8 cellular contexts compared by ENCODE assay signal in the genomic region with DNA sequence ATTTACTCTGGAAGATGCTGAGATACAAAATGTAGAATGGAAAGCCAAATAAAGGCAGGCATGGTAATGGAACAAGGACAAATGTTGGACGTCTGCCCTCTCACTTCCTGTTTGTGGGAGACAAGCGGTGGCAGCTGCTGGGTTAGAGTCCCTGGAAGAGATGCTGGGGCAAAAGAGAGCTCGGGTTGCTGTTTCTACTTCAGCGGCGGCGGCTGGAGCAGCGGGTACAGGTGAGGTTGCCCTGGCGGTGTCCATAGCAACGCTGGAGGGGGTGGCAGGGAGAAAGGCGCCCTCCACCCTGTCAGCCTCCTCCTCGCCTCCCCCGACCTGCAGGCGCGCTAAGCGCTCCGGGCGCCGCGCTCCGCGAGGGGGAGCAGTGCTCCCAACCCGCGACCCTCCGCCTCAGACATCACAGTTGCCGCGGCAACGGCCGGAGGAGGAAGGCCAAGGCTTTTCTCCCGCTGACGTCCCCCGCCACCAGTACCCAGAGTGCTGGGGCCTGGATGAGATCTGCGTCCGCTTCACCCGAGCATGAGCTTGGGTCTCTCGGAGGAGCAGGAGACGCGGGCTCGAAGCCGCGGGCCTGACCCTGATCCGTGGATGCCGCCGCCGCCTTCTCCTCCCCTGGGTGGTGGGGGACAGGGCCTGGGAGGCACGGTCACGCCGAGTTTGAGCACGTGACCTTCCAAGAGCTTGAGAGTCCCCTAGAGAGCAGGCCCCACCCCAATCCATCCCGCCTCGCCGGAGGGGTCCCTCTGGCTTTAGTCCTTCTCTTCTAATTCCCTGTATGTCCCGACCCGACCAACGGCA.
DNase-seq lines count a peak whose midpoint lies in the region; ATAC-seq, FAIRE-seq and TF ChIP-seq lines count a peak whose summit lies in the region.

No MANE protein-coding gene starts in this region.

- no peak for FAIRE-seq in H54 (lab: Jason Lieb, UNC)

- no peaks in the 10 kb centered on the region for H3K4me1 ChIP-seq in right cardiac atrium (ENCODE audit: control insufficient read depth, insufficient read depth, low read length)
- H3K4me1 ChIP-seq in psoas muscle = no peaks in the 10 kb centered on the region

- H3K27ac Mint-ChIP-seq in activated CD8-positive, alpha-beta T cell treated with anti-CD3 and anti-CD28 coated beads, Interleukin-2, amount 10 ng/mL, durations not matched to agents 7 days and 5 days = no peak overlapping the region

- no peak for TF ChIP-seq POLR2A in H54 (IDR thresholded peaks at IDR 0.05; ENCODE audit: low read depth, low read length)

- peak; percentile 7 for TF ChIP-seq CTCF in psoas muscle (IDR thresholded peaks at IDR 0.05)

- no peaks in the 10 kb centered on the region for H3K36me3 ChIP-seq in psoas muscle (ENCODE audit: insufficient read depth in 1 of 2, low read depth in 1 of 2)

- CTCF ChIA-PET in activated CD8-positive, alpha-beta T cell treated with anti-CD3 and anti-CD28 coated beads, Interleukin-2, amount 10 ng/mL, durations not matched to agents 7 days and 5 days (lab: Charles Lee) = no interaction called here

- ATAC-seq in activated CD8-positive, alpha-beta T cell treated with anti-CD3 and anti-CD28 coated beads, Interleukin-2, amount 10 ng/mL, durations not matched to agents 7 days and 5 days = peak; percentile 19
- ATAC-seq in right cardiac atrium = peak; percentile 33 to 40
- peak; percentile 24 to 44 (median 33) for ATAC-seq in psoas muscle
- no peak for ATAC-seq in esophagus mucosa
- ATAC-seq in HG03159 (IDR thresholded peaks at IDR 0.05; ENCODE audit: unreplicated experiment) = no peak

- H3K9me3 Mint-ChIP-seq in activated CD8-positive, alpha-beta T cell treated with anti-CD3 and anti-CD28 coated beads, Interleukin-2, amount 10 ng/mL, durations not matched to agents 7 days and 5 days (ENCODE audit: insufficient read depth) = no peaks in the 10 kb centered on the region

- H3K36me3 Mint-ChIP-seq in activated CD8-positive, alpha-beta T cell treated with anti-CD3 and anti-CD28 coated beads, Interleukin-2, amount 10 ng/mL, durations not matched to agents 7 days and 5 days (ENCODE audit: low read depth) = no peaks in the 10 kb centered on the region

- no peaks in the 10 kb centered on the region for H3K9me3 ChIP-seq in right cardiac atrium (ENCODE audit: control insufficient read depth, low read length)
- no peaks in the 10 kb centered on the region for H3K9me3 ChIP-seq in psoas muscle

- intact Hi-C loops in right cardiac atrium (cut with DNase I) = no loop called here
- intact Hi-C loops in psoas muscle (cut with DNase I) = no loop called here

- POLR2A ChIA-PET in activated CD8-positive, alpha-beta T cell treated with anti-CD3 and anti-CD28 coated beads, Interleukin-2, amount 10 ng/mL, durations not matched to agents 7 days and 5 days (lab: Charles Lee) = no interaction called here

- no peak overlapping the region for H3K4me3 Mint-ChIP-seq in activated CD8-positive, alpha-beta T cell treated with anti-CD3 and anti-CD28 coated beads, Interleukin-2, amount 10 ng/mL, durations not matched to agents 7 days and 5 days

- H3K27ac ChIP-seq in right cardiac atrium (ENCODE audit: low read length) (no peak overlapping the region), psoas muscle (no peak overlapping the region)

- DNase-seq in COR-L47 (lab: John Stamatoyannopoulos, UW) = peak; percentile 99
- peak; percentile 6 for DNase-seq in M059J (ENCODE audit: low read depth)
- DNase-seq in activated CD8-positive, alpha-beta T cell treated with anti-CD3 and anti-CD28 coated beads, Interleukin-2, amount 10 ng/mL, durations not matched to agents 7 days and 5 days = no peak
- peak; percentile 13 to 55 (median 51) for DNase-seq in right cardiac atrium
- peak; percentile 10 to 48 for DNase-seq in psoas muscle
- no peak for DNase-seq in H54 (ENCODE audit: insufficient read length, low spot score)

- H3K27me3 Mint-ChIP-seq in activated CD8-positive, alpha-beta T cell treated with anti-CD3 and anti-CD28 coated beads, Interleukin-2, amount 10 ng/mL, durations not matched to agents 7 days and 5 days (ENCODE audit: low read depth) = peaks cover 9% of the 10 kb centered on the region

- peak overlapping the region; percentile 29 for H3K4me3 ChIP-seq in right cardiac atrium (ENCODE audit: low read length)
- H3K4me3 ChIP-seq in psoas muscle = peak overlapping the region; percentile 51

- H3K4me1 Mint-ChIP-seq in activated CD8-positive, alpha-beta T cell treated with anti-CD3 and anti-CD28 coated beads, Interleukin-2, amount 10 ng/mL, durations not matched to agents 7 days and 5 days (ENCODE audit: low read depth) = no peaks in the 10 kb centered on the region

- 2% methylated on average over 54 of the region's 54 CpGs for WGBS in right cardiac atrium
- 2 to 3% (median 2%) methylated on average over 47 to 54 of the region's 54 CpGs for WGBS in psoas muscle, 3 donors

- no peaks in the 10 kb centered on the region for H3K27me3 ChIP-seq in right cardiac atrium (ENCODE audit: control insufficient read depth, insufficient read depth)
- peaks cover 0 to 26% (median 3%) of the 10 kb centered on the region in 3 donors for H3K27me3 ChIP-seq in psoas muscle (ENCODE audit: insufficient read depth in 3 of 3, low read length in 2 of 3)

Comparison
In these comparisons a context has a peak if more than half of its experiments do, and no peak if none do; other contexts are left out.
1. DNase-seq: peak in COR-L47 (single experiment), M059J (single experiment), right cardiac atrium (3 of 3) and psoas muscle (2 of 2); none in activated CD8-positive, alpha-beta T cell treated with anti-CD3 and anti-CD28 coated beads, Interleukin-2, amount 10 ng/mL, durations not matched to agents 7 days and 5 days (single experiment) and H54 (single experiment).
2. ATAC-seq: peak in activated CD8-positive, alpha-beta T cell treated with anti-CD3 and anti-CD28 coated beads, Interleukin-2, amount 10 ng/mL, durations not matched to agents 7 days and 5 days (single experiment), right cardiac atrium (2 of 2) and psoas muscle (4 of 4); none in esophagus mucosa (single experiment) and HG03159 (single experiment).